In the genomic region with DNA sequence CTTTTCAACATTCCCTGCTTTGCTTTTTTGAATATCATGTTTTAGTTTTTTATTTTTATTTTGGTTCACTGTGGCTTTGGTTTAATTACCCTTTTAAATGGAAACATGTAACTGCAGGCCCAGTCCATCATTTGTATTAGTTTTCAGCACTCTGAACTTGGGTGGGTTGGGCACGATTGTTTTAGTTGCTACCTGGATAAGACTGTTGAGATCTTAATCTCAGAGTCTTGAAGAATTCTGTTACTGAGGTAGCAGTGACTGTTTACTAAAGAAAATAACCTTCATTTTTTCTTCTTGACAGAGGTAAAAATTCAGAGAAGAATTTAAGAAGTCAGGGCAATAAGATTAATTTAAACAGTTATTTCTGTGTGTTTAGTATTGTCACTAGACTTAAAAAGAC, we compare ENCODE assay signal across 2 cellular contexts.
TF ChIP-seq lines count a peak whose summit lies in the region.

No MANE protein-coding gene starts in this region.

TF ChIP-seq in HEK293, 187 proteins besides CTCF, POLR2A, EP300 and RAD21:
- TF ChIP-seq OSR2 (tag by site-specific recombination; IDR thresholded peaks at IDR 0.05) = peak; percentile 60
- no peak for TF ChIP-seq ZNF560 (tag by site-specific recombination; IDR thresholded peaks at IDR 0.05; ENCODE audit: borderline replicate concordance)

TF ChIP-seq in HepG2, 621 proteins besides CTCF, POLR2A, EP300 and RAD21:
- no peak for TF ChIP-seq IRF1 (CRISPR knock-in tag; IDR thresholded peaks at IDR 0.05; ENCODE audit: low read depth)
- TF ChIP-seq PITX1 (CRISPR knock-in tag; IDR thresholded peaks at IDR 0.05) = no peak
- TF ChIP-seq, protein P1, sequence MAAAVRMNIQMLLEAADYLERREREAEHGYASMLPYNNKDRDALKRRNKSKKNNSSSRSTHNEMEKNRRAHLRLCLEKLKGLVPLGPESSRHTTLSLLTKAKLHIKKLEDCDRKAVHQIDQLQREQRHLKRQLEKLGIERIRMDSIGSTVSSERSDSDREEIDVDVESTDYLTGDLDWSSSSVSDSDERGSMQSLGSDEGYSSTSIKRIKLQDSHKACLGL (CRISPR knock-in tag; IDR thresholded peaks at IDR 0.05) = no peak
- no peak for TF ChIP-seq ZFX (CRISPR knock-in tag; IDR thresholded peaks at IDR 0.05; ENCODE audit: low read depth)
- no peak for TF ChIP-seq ZNF670 (CRISPR knock-in tag; IDR thresholded peaks at IDR 0.05; ENCODE audit: borderline replicate concordance)
- TF ChIP-seq ZBTB42 (CRISPR knock-in tag; IDR thresholded peaks at IDR 0.05) = no peak
- no peak for TF ChIP-seq PCBP1 (IDR thresholded peaks at IDR 0.05; ENCODE audit: borderline replicate concordance, low read depth, low read length)
- no peak for TF ChIP-seq ZKSCAN5 (CRISPR knock-in tag; IDR thresholded peaks at IDR 0.05)
